ENCODE assay signal across 11 cellular contexts in the genomic region with DNA sequence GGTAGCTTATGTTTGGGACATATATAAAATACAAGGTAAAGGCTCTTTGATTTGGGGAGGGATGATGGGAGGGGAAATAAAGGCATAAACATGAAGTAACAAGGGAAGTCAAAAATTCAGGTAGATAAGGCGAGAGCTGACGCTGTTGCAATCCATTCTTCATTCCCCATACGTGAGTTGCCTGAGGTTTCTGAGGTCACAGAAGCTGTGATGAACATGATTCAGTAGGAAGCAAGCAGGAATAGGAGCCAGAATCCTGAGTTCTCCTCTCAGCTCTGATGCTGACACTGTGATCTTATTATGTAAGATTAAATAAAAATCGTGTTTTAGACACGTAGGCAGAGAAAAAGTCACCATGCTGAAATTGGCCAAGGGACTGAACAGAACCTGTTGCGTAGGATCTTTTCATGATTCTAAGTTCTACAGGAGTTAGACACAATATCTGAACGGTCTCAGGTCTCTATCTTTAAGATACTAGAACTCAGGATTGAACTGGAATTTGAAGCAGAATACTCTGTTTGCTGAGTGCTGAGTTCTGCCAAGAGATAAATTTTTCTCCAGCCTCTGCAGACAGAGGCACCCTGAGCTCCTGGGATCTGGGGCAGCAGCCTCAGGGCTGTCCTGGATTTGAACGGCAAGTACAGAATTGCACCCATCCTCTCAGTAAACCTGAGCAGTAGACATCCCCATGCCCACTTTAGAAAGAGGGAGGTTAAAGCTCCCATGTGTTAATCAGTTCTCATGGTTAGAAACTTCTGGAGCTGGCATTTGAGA. TPM values are rescaled to one million over a fixed set of nuclear protein-coding genes. Genes with fewer than 3 reads are reported as not detected.
DNase-seq lines count a peak whose midpoint lies in the region; ATAC-seq and TF ChIP-seq lines count a peak whose summit lies in the region.
"Had no signal": no experiment of that assay in that cellular context is flagged by ENCODE, and none has a peak within 500 bp of the region (broad histone marks: within the 10 kb centered on the region; RNA-seq: fewer than 3 reads in every experiment).

No MANE protein-coding gene starts in this region.

- DNase-seq in activated T-cell treated with anti-CD3 and anti-CD28 coated beads, Interleukin-2, amount 50 U/mL, for 72 hours = no peak
- DNase-seq in activated T-cell treated with anti-CD3 and anti-CD28 coated beads for 4 hours (no peak), T-cell (no peak), glomerular visceral epithelial cell (ENCODE audit: extremely low spot score) (peak; percentile 73), transverse colon (no peak), Kasumi-1 (lab: John Stamatoyannopoulos, UW) (no peak), GM19240 (ENCODE audit: insufficient read length, low spot score) (no peak), nephron progenitor cell (no peak)
- DNase-seq: C1 segment of cervical spinal cord, hypothalamus had no signal

- no peaks in the 10 kb centered on the region for H3K27me3 Mint-ChIP-seq in activated T-cell treated with anti-CD3 and anti-CD28 coated beads, Interleukin-2, amount 50 U/mL, for 72 hours (ENCODE audit: low read depth)
- H3K27me3 Mint-ChIP-seq in T-cell = no peaks in the 10 kb centered on the region
- peaks cover 22% of the 10 kb centered on the region for H3K27me3 Mint-ChIP-seq in nephron progenitor cell (ENCODE audit: low read depth, poor library complexity)

- no peak overlapping the region for H3K4me3 ChIP-seq in transverse colon

- H3K27me3 ChIP-seq in transverse colon = no peaks in the 10 kb centered on the region

- 70 to 72% methylated on average over 6 to 8 of the region's 8 CpGs for WGBS in transverse colon (ENCODE audit: low coverage in 1 of 2), 2 donors

- no peak for ATAC-seq in activated T-cell treated with anti-CD3 and anti-CD28 coated beads, Interleukin-2, amount 50 U/mL, for 72 hours (replicated peaks in 1 of 2)
- no peak for ATAC-seq in T-cell (replicated peaks in 1 of 4)

- peaks cover 78% of the 10 kb centered on the region for H3K4me1 Mint-ChIP-seq in activated T-cell treated with anti-CD3 and anti-CD28 coated beads, Interleukin-2, amount 50 U/mL, for 72 hours (ENCODE audit: low read depth)
- peaks cover 42 to 83% (median 76%) of the 10 kb centered on the region in 3 donors for H3K4me1 Mint-ChIP-seq in T-cell
- H3K4me1 Mint-ChIP-seq in nephron progenitor cell = peaks cover 52% of the 10 kb centered on the region

- H3K27ac ChIP-seq in transverse colon = peak overlapping the region in 3 of 4 donors; percentile 23 to 43 (median 27)

- no peaks in the 10 kb centered on the region for H3K36me3 ChIP-seq in transverse colon

- peak overlapping the region; percentile 66 to 87 for H3K4me3 Mint-ChIP-seq in activated T-cell treated with anti-CD3 and anti-CD28 coated beads, Interleukin-2, amount 50 U/mL, for 72 hours
- H3K4me3 Mint-ChIP-seq in T-cell = peak overlapping the region; percentile 55 to 65 (median 59)
- H3K4me3 Mint-ChIP-seq in nephron progenitor cell = no peak overlapping the region
- H3K4me3 Mint-ChIP-seq: brain had no signal

- in situ Hi-C loops in transverse colon (cut with MboI; ENCODE audit: low pct_ligation_motif_present in 1 of 4, low pct_unique_long_range_greater_than_20kb in 1 of 4, low sequenced_read_pairs in 3 of 4) = loop anchor here in 1 of 4 donors (25.0 kb wide), 1 partner anchor 302 kb away; no protein-coding TSS in a partner anchor

- peaks cover 5 to 28% (median 13%) of the 10 kb centered on the region in 4 donors for H3K4me1 ChIP-seq in transverse colon

- H3K36me3 Mint-ChIP-seq in activated T-cell treated with anti-CD3 and anti-CD28 coated beads, Interleukin-2, amount 50 U/mL, for 72 hours (ENCODE audit: insufficient read depth in 2 of 2) = peaks cover 5 to 16% of the 10 kb centered on the region in 2 donors
- H3K36me3 Mint-ChIP-seq in T-cell = no peaks in the 10 kb centered on the region
- H3K36me3 Mint-ChIP-seq in nephron progenitor cell (ENCODE audit: low read depth) = no peaks in the 10 kb centered on the region
- H3K36me3 Mint-ChIP-seq: brain had no signal

- peak overlapping the region; percentile 45 for H3K27ac Mint-ChIP-seq in activated T-cell treated with anti-CD3 and anti-CD28 coated beads, Interleukin-2, amount 50 U/mL, for 72 hours
- peak overlapping the region; percentile 80 to 84 for H3K27ac Mint-ChIP-seq in T-cell
- no peak overlapping the region for H3K27ac Mint-ChIP-seq in nephron progenitor cell

- TF ChIP-seq CTCF in transverse colon (IDR thresholded peaks at IDR 0.05) = no peak
- no peak for TF ChIP-seq CTCF in nephron progenitor cell (IDR thresholded peaks at IDR 0.05)

- peaks cover 5 to 6% of the 10 kb centered on the region in 2 donors for H3K9me3 Mint-ChIP-seq in activated T-cell treated with anti-CD3 and anti-CD28 coated beads, Interleukin-2, amount 50 U/mL, for 72 hours
- H3K9me3 Mint-ChIP-seq in T-cell (no peaks in the 10 kb centered on the region), nephron progenitor cell (no peaks in the 10 kb centered on the region)

- no peaks in the 10 kb centered on the region for H3K9me3 ChIP-seq in transverse colon

- CTCF ChIA-PET in T-cell (lab: Charles Lee) = interaction anchor here in 1 of 2 donors (0.9 kb wide), 1 partner anchor 12 kb away, joined by 3 read pairs; no protein-coding TSS in a partner anchor

- TF ChIP-seq POLR2A in transverse colon (IDR thresholded peaks at IDR 0.05) = no peak

- POLR2A ChIA-PET in T-cell (lab: Charles Lee) = interaction anchor here (0.6 to 1.2 kb wide), 4 partner anchors 11 to 976 kb away, joined by 3 to 6 read pairs (median 3); no protein-coding TSS in a partner anchor

- intact Hi-C loops in transverse colon (cut with DNase I; ENCODE audit: low total_unique reads) = loop anchor here (10.0 kb wide), 2 partner anchors 169 to 519 kb away; no protein-coding TSS in a partner anchor

- no peak for TF ChIP-seq EP300 in transverse colon (IDR thresholded peaks at IDR 0.05; ENCODE audit: low read depth)

RNA-seq across cellular contexts. Expression of a gene that starts 21.0 kb away (rescaled TPM):
- 100 to 1,000 TPM; 184 to 240 TPM for total RNA-seq in activated T-cell treated with anti-CD3 and anti-CD28 coated beads, Interleukin-2, amount 50 U/mL, for 72 hours
- total RNA-seq in T-cell = 1,000 to 10,000 TPM in 1 of 5 donors, 100 to 1,000 TPM in 4; 285 to 1,180 (median 400) TPM
- 100 to 1,000 TPM; 140 to 304 (median 291) TPM for total RNA-seq in transverse colon
